In genomic region chr7:94514917-94515316, GRCh38 we compare ENCODE assay signal across 28 cellular contexts. TPM values are rescaled to one million over a fixed set of nuclear protein-coding genes. Genes with fewer than 3 reads are reported as not detected.
DNase-seq lines count a peak whose midpoint lies in the region; ATAC-seq, FAIRE-seq and TF ChIP-seq lines count a peak whose summit lies in the region.
"Had no signal": no experiment of that assay in that cellular context is flagged by ENCODE, and none has a peak within 500 bp of the region (broad histone marks: within the 10 kb centered on the region; RNA-seq: fewer than 3 reads in every experiment).

No MANE protein-coding gene starts in this region.

- H3K27me3 ChIP-seq in DOHH2 (ENCODE audit: control insufficient read depth, low read length) (no peaks in the 10 kb centered on the region), Loucy (ENCODE audit: insufficient read depth, low read length, poor library complexity, severe bottlenecking) (no peaks in the 10 kb centered on the region), K562 (ENCODE audit: control insufficient read depth in 2 of 2, insufficient read depth in 2 of 2, low read length in 2 of 2) (no peaks in the 10 kb centered on the region)
- H3K27me3 ChIP-seq: body of pancreas, foreskin keratinocyte, pancreas, tibial artery had no signal

- H3K9me1 ChIP-seq in K562 (ENCODE audit: control insufficient read depth, insufficient read depth, low read length), result no peaks in the 10 kb centered on the region

- TF ChIP-seq POLR2A in K562 (conservative IDR thresholded peaks at IDR 0.05), result no peak

- peaks cover 78% of the 10 kb centered on the region for H3K79me2 ChIP-seq in DOHH2 (ENCODE audit: control insufficient read depth, low read length)
- peaks cover 94% of the 10 kb centered on the region for H3K79me2 ChIP-seq in Loucy (ENCODE audit: insufficient read depth, low read length)
- peaks cover 17% of the 10 kb centered on the region; the same call in 2 of the 3 replicates for H3K79me2 ChIP-seq in K562 (ENCODE audit: control insufficient read depth, insufficient read depth, low read length)

- no peak overlapping the region for H2AFZ ChIP-seq in Loucy (ENCODE audit: low read length)
- no peak overlapping the region for H2AFZ ChIP-seq in K562 (ENCODE audit: low read depth, low read length)

- H3K9ac ChIP-seq in Loucy (ENCODE audit: low read depth, low read length, poor library complexity, severe bottlenecking) (peak overlapping the region; percentile 87), K562 (ENCODE audit: insufficient read depth in 1 of 2, low read depth in 2 of 2, low read length in 2 of 2) (no peak overlapping the region)

- TF ChIP-seq RAD21 in K562 (CRISPR knock-in tag; conservative IDR thresholded peaks at IDR 0.05 in 1 of 2, IDR thresholded peaks at IDR 0.05 in 1 of 2), result no peak

- H3K36me3 Mint-ChIP-seq in nephron progenitor cell (ENCODE audit: low read depth), result peaks cover 33% of the 10 kb centered on the region
- peaks cover 45% of the 10 kb centered on the region for H3K36me3 Mint-ChIP-seq in stimulated activated effector memory CD8-positive, alpha-beta T cell treated with anti-CD3 and anti-CD28 coated beads, Interleukin-12 subunit alpha, Interleukin-12 subunit beta, amount 100 ng/mL, for 72 hours

- H3K4me3 Mint-ChIP-seq in nephron progenitor cell, result peak overlapping the region; percentile 80
- no peak overlapping the region for H3K4me3 Mint-ChIP-seq in stimulated activated effector memory CD8-positive, alpha-beta T cell treated with anti-CD3 and anti-CD28 coated beads, Interleukin-12 subunit alpha, Interleukin-12 subunit beta, amount 100 ng/mL, for 72 hours
- H3K4me3 Mint-ChIP-seq: activated CD4-positive, alpha-beta T cell treated with anti-CD3 and anti-CD28 coated beads for 36 hours; natural killer cell treated with Interleukin-12 subunit alpha and Interleukin-12 subunit beta and Interleukin-15 and Interleukin-18, amount 100 ng/mL, for 72 hours; stimulated activated naive CD8-positive, alpha-beta T cell treated with anti-CD3 and anti-CD28 coated beads, Interleukin-15, amount 100 ng/mL, for 72 hours had no signal

- H3K4me2 ChIP-seq in DOHH2 (ENCODE audit: low read length) (peak overlapping the region; percentile 58), Loucy (ENCODE audit: low read depth, low read length, poor library complexity, severe bottlenecking) (peak overlapping the region; percentile 82), K562 (ENCODE audit: insufficient read depth, low read length) (no peak overlapping the region)

- no peak for FAIRE-seq in K562 (lab: Jason Lieb, UNC)

- H3K36me3 ChIP-seq in DOHH2 (ENCODE audit: control insufficient read depth, low read length), result peaks cover 45% of the 10 kb centered on the region
- H3K36me3 ChIP-seq in Loucy (ENCODE audit: insufficient read depth, low read length), result peaks cover 17% of the 10 kb centered on the region; the same call in 1 of the 2 replicates
- H3K36me3 ChIP-seq in K562 (ENCODE audit: control insufficient read depth, insufficient read depth, low read length), result no peaks in the 10 kb centered on the region
- H3K36me3 ChIP-seq: pancreas, tibial artery had no signal

- H3K27ac ChIP-seq in DOHH2 (ENCODE audit: low read depth, low read length) (no peak overlapping the region), K562 (ENCODE audit: extremely low read depth, low read depth, low read length) (no peak overlapping the region)
- H3K27ac ChIP-seq: body of pancreas, foreskin keratinocyte, pancreas, tibial artery had no signal

- POLR2A ChIA-PET in K562 (lab: Yijun Ruan, JAX), result no interaction called here

- peak overlapping the region; percentile 84 for H3K27ac Mint-ChIP-seq in nephron progenitor cell
- H3K27ac Mint-ChIP-seq in stimulated activated effector memory CD8-positive, alpha-beta T cell treated with anti-CD3 and anti-CD28 coated beads, Interleukin-12 subunit alpha, Interleukin-12 subunit beta, amount 100 ng/mL, for 72 hours, result no peak overlapping the region
- H3K27ac Mint-ChIP-seq: natural killer cell treated with Interleukin-12 subunit alpha and Interleukin-12 subunit beta and Interleukin-15 and Interleukin-18, amount 100 ng/mL, for 72 hours had no signal

- H3K9me2 ChIP-seq in DOHH2 (replicated peaks; ENCODE audit: control insufficient read depth, low read length) (no peaks in the 10 kb centered on the region), Loucy (replicated peaks; ENCODE audit: low read depth, low read length) (no peaks in the 10 kb centered on the region)

- intact Hi-C loops in K562 (cut with micrococcal nuclease), result loop anchor here (5.0 kb wide), 1 partner anchor 142 kb away; the partner anchor contains the start of gene SGCE

- H4K20me1 ChIP-seq in DOHH2 (ENCODE audit: control insufficient read depth, insufficient read depth, low read depth, low read length), result no peaks in the 10 kb centered on the region
- peaks cover 79% of the 10 kb centered on the region for H4K20me1 ChIP-seq in Loucy (ENCODE audit: insufficient read depth, low read length, poor library complexity, severe bottlenecking)
- H4K20me1 ChIP-seq in K562 (replicated peaks; ENCODE audit: control insufficient read depth, insufficient read depth, low read length), result no peaks in the 10 kb centered on the region

- H3K4me1 Mint-ChIP-seq in nephron progenitor cell, result peaks cover 68% of the 10 kb centered on the region
- peaks cover 47% of the 10 kb centered on the region for H3K4me1 Mint-ChIP-seq in stimulated activated effector memory CD8-positive, alpha-beta T cell treated with anti-CD3 and anti-CD28 coated beads, Interleukin-12 subunit alpha, Interleukin-12 subunit beta, amount 100 ng/mL, for 72 hours

- DNase-seq in K562 (ENCODE audit: extremely low read depth in 1 of 4, low spot score in 3 of 4) (no peak), nephron progenitor cell (no peak), T1000 (lab: John Stamatoyannopoulos, UW) (no peak)
- DNase-seq in stimulated activated effector memory CD8-positive, alpha-beta T cell treated with anti-CD3 and anti-CD28 coated beads, Interleukin-12 subunit alpha, Interleukin-12 subunit beta, amount 100 ng/mL, for 72 hours (ENCODE audit: low spot score in 2 of 2), result no peak
- DNase-seq: activated CD4-positive, alpha-beta T cell treated with anti-CD3 and anti-CD28 coated beads for 36 hours; activated CD8-positive, alpha-beta memory T cell treated with anti-CD3 and anti-CD28 coated beads for 24 hours; activated T-cell treated with anti-CD3 and anti-CD28 coated beads, Interleukin-2, amount 50 U/mL, for 1 hour; body of pancreas; CD8-positive, alpha-beta memory T cell; DMS153; effector CD8-positive, alpha-beta T cell; foreskin keratinocyte; GF-D8; GOT3; MM.1S; NCI-H1436 treated with DMSO at 0.1 percent for 48 hours; NCI-H2171 treated with DMSO at 0.1 percent for 48 hours; pancreas; stimulated activated CD4-positive, alpha-beta T cell treated with anti-CD3 and anti-CD28 coated beads, Interleukin-15, amount 100 ng/mL, for 24 hours; stimulated activated naive CD8-positive, alpha-beta T cell treated with anti-CD3 and anti-CD28 coated beads, Interleukin-15, amount 100 ng/mL, for 72 hours; T-helper 1 cell; tibial artery had no signal

- in situ Hi-C loops in K562 (cut with MboI), result no loop called here

- CTCF ChIA-PET in K562 (lab: Yijun Ruan, JAX; ENCODE audit: low intra/inter-chr PET ratio), result no interaction called here

- H3K9me3 Mint-ChIP-seq in nephron progenitor cell, result no peaks in the 10 kb centered on the region
- H3K9me3 Mint-ChIP-seq in stimulated activated effector memory CD8-positive, alpha-beta T cell treated with anti-CD3 and anti-CD28 coated beads, Interleukin-12 subunit alpha, Interleukin-12 subunit beta, amount 100 ng/mL, for 72 hours, result no peaks in the 10 kb centered on the region
- H3K9me3 Mint-ChIP-seq: CD8-positive, alpha-beta memory T cell; natural killer cell treated with Interleukin-12 subunit alpha and Interleukin-12 subunit beta and Interleukin-15 and Interleukin-18, amount 100 ng/mL, for 72 hours; stimulated activated naive CD8-positive, alpha-beta T cell treated with anti-CD3 and anti-CD28 coated beads, Interleukin-15, amount 100 ng/mL, for 72 hours had no signal

- ATAC-seq in K562 (no peak), GM18517 (IDR thresholded peaks at IDR 0.05; ENCODE audit: unreplicated experiment) (no peak)
- no peak for ATAC-seq in stimulated activated effector memory CD8-positive, alpha-beta T cell treated with anti-CD3 and anti-CD28 coated beads, Interleukin-12 subunit alpha, Interleukin-12 subunit beta, amount 100 ng/mL, for 72 hours
- ATAC-seq: activated CD4-positive, alpha-beta T cell treated with anti-CD3 and anti-CD28 coated beads for 36 hours; body of pancreas; esophagus mucosa; foreskin keratinocyte; natural killer cell treated with Interleukin-12 subunit alpha and Interleukin-12 subunit beta and Interleukin-15 and Interleukin-18, amount 100 ng/mL, for 72 hours; pancreas; Right ventricle myocardium inferior; stimulated activated naive CD8-positive, alpha-beta T cell treated with anti-CD3 and anti-CD28 coated beads, Interleukin-15, amount 100 ng/mL, for 72 hours had no signal

- H3K9me3 ChIP-seq in DOHH2 (ENCODE audit: control insufficient read depth, insufficient read depth, low read length) (no peaks in the 10 kb centered on the region), Loucy (ENCODE audit: insufficient read depth, low read depth, low read length) (no peaks in the 10 kb centered on the region), K562 (replicated peaks; ENCODE audit: control insufficient read depth, insufficient read depth, low read depth, low read length) (no peaks in the 10 kb centered on the region)
- H3K9me3 ChIP-seq: body of pancreas, pancreas, tibial artery had no signal

- H3F3A ChIP-seq in DOHH2 (ENCODE audit: control insufficient read depth, insufficient read depth), result peaks cover 7% of the 10 kb centered on the region; the same call in 1 of the 2 replicates
- H3F3A ChIP-seq in Loucy (ENCODE audit: low read depth), result no peaks in the 10 kb centered on the region

- TF ChIP-seq EP300 in K562 (IDR thresholded peaks at IDR 0.05; ENCODE audit: low read length), result no peak

- no TSS peak for BruUV-seq in K562 (replicated peaks; lab: Mats Ljungman, UMichigan)

- no peaks in the 10 kb centered on the region for H3K27me3 Mint-ChIP-seq in nephron progenitor cell (ENCODE audit: low read depth, poor library complexity)
- H3K27me3 Mint-ChIP-seq: activated CD4-positive, alpha-beta T cell treated with anti-CD3 and anti-CD28 coated beads for 36 hours; CD8-positive, alpha-beta memory T cell; natural killer cell treated with Interleukin-12 subunit alpha and Interleukin-12 subunit beta and Interleukin-15 and Interleukin-18, amount 100 ng/mL, for 72 hours; stimulated activated naive CD8-positive, alpha-beta T cell treated with anti-CD3 and anti-CD28 coated beads, Interleukin-15, amount 100 ng/mL, for 72 hours had no signal

- peak overlapping the region; percentile 50 for H3K4me3 ChIP-seq in DOHH2 (ENCODE audit: low read length)
- peak overlapping the region; percentile 79 for H3K4me3 ChIP-seq in Loucy (ENCODE audit: low read length, poor library complexity, severe bottlenecking)
- no peak overlapping the region for H3K4me3 ChIP-seq in K562
- H3K4me3 ChIP-seq: body of pancreas, pancreas, tibial artery had no signal

- H3K4me1 ChIP-seq in DOHH2 (ENCODE audit: control insufficient read depth, low read length) (peaks cover 54% of the 10 kb centered on the region), Loucy (ENCODE audit: insufficient read depth, low read length, poor library complexity, severe bottlenecking) (peaks cover 59% of the 10 kb centered on the region), K562 (replicated peaks in 1 of 2; ENCODE audit: control insufficient read depth in 2 of 2, insufficient read depth in 2 of 2, low read length in 2 of 2) (peaks cover 6 to 8% of the 10 kb centered on the region in 2 experiments; a peak in 4 of 5 replicates)

- no peak for TF ChIP-seq CTCF in DOHH2 (IDR thresholded peaks at IDR 0.05; ENCODE audit: low read depth, low read length, poor library complexity, severe bottlenecking)
- no peak for TF ChIP-seq CTCF in Loucy (conservative IDR thresholded peaks at IDR 0.05; ENCODE audit: low read length)
- TF ChIP-seq CTCF in K562 (IDR thresholded peaks at IDR 0.05 in 2 of 3, conservative IDR thresholded peaks at IDR 0.05 in 1 of 3; ENCODE audit: insufficient read depth in 2 of 3, low read depth in 1 of 3, low read length in 3 of 3), result no peak
- no peak for TF ChIP-seq CTCF in nephron progenitor cell (IDR thresholded peaks at IDR 0.05)

RNA-seq across cellular contexts. Expression of gene CASD1, which starts 5.3 kb away (rescaled TPM):
- total RNA-seq in K562 (2011; cell fraction: chromatin; rRNA removed; ENCODE audit: low replicate concordance), result 10.3 and 20.8 TPM in 2 replicates
- total RNA-seq in K562 (2011; cell fraction: nucleolus; rRNA removed), result 6.3 and 10.0 TPM in 2 replicates
- 7.9 and 12.4 TPM in 2 replicates for total RNA-seq in K562 (2011; cell fraction: nucleoplasm; rRNA removed)
- total RNA-seq in K562 (2014; rRNA removed) (2.4 and 2.7 TPM in 2 replicates), K562 (2014; rRNA removed; fragmentation: Illumina TruSeq; extraction: Trizol) (5.7 and 6.5 TPM in 2 replicates), K562 (2015; rRNA removed; fragmentation: Illumina TruSeq; extraction: Trizol) (5.5 and 8.2 TPM in 2 replicates), K562 (2021) (3.4 and 5.0 TPM in 2 replicates)
- polyA plus RNA-seq in K562 (2011; rRNA removed) (5.4 and 7.5 TPM in 2 replicates), K562 (2014; fragmentation: Illumina TruSeq; extraction: Trizol) (3.9 and 4.8 TPM in 2 replicates), K562 (2014; fragmentation: Nextera tagmentation; extraction: Ambion mirVana) (1 to 10 TPM; 1.2 to 2.8 TPM), K562 (2014; rRNA removed) (2.9 and 3.8 TPM in 2 replicates)
- 0.57 and 1.8 TPM in 2 replicates for polyA plus RNA-seq in K562 (2011; cell fraction: cytosol; rRNA removed)
- 9.8 and 13.4 TPM in 2 replicates for polyA plus RNA-seq in K562 (2011; cell fraction: nucleus; rRNA removed)
- polyA plus RNA-seq in K562 (2012), result 2.6 and 4.2 TPM in 2 replicates
- polyA minus RNA-seq in K562 (2011; rRNA and poly(A)+ RNA removed), result 4.4 and 7.8 TPM in 2 replicates
- polyA minus RNA-seq in K562 (2011; cell fraction: cytosol; rRNA and poly(A)+ RNA removed), result 3.1 and 7.1 TPM in 2 replicates
- 8.5 and 9.3 TPM in 2 replicates for polyA minus RNA-seq in K562 (2011; cell fraction: nucleus; rRNA and poly(A)+ RNA removed)
